ENCODE assay signal across 12 cellular contexts in the genomic region with DNA sequence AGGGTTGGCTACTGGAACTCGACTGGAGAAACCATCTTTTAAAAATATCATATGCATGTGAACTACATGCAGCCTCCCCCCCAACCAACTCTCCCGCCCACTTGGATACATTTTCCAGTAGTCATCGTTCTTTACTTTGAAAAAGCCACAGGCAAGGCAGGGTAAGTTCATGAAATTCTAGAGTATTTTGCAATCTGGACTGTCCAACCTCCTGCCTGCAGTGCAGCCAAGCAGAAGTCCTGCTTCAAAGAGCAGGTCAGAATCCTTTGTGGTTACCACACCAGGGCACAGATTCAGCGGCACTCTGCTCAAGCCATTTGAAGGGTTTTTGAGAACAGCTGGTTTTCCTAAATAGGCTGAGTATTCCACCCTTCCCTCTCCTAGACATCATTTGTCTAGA. TPM values are rescaled to one million over a fixed set of nuclear protein-coding genes. Genes with fewer than 3 reads are reported as not detected.
A peak's percentile ranks its signal among the peaks of the same experiment; 100 is the strongest.
DNase-seq lines count a peak whose midpoint lies in the region; ATAC-seq and TF ChIP-seq lines count a peak whose summit lies in the region.
"Had no signal": no experiment of that assay in that cellular context is flagged by ENCODE, and none has a peak within 500 bp of the region (broad histone marks: within the 10 kb centered on the region; RNA-seq: fewer than 3 reads in every experiment).

No MANE protein-coding gene starts in this region.

- H3K9me3 Mint-ChIP-seq in activated naive CD4-positive, alpha-beta T cell treated with anti-CD3 and anti-CD28 coated beads, Interleukin-2, amount 10 ng/mL, durations not matched to agents 7 days and 5 days = no peaks in the 10 kb centered on the region
- H3K9me3 Mint-ChIP-seq: activated naive CD8-positive, alpha-beta T cell treated with anti-CD3 and anti-CD28 coated beads for 36 hours had no signal

- peak; percentile 49 for DNase-seq in AG04449 (ENCODE audit: low read depth, low spot score)
- DNase-seq in HT1080 (ENCODE audit: low read depth) = peak; percentile 64
- DNase-seq in astrocyte of the cerebellum (ENCODE audit: low read depth) = peak; percentile 97
- DNase-seq in activated naive CD4-positive, alpha-beta T cell treated with anti-CD3 and anti-CD28 coated beads, Interleukin-2, amount 10 ng/mL, durations not matched to agents 7 days and 5 days = no peak
- DNase-seq in foreskin melanocyte = no peak
- DNase-seq: activated naive CD8-positive, alpha-beta T cell treated with anti-CD3 and anti-CD28 coated beads for 36 hours; NCI-H2081 treated with DMSO at 0.1 percent for 48 hours had no signal

- no peak overlapping the region for H3K4me3 Mint-ChIP-seq in activated naive CD4-positive, alpha-beta T cell treated with anti-CD3 and anti-CD28 coated beads, Interleukin-2, amount 10 ng/mL, durations not matched to agents 7 days and 5 days
- H3K4me3 Mint-ChIP-seq: activated naive CD8-positive, alpha-beta T cell treated with anti-CD3 and anti-CD28 coated beads for 36 hours had no signal

- no peaks in the 10 kb centered on the region for H3K9me3 ChIP-seq in liver (ENCODE audit: control insufficient read depth in 4 of 4, low read length in 3 of 4)
- H3K9me3 ChIP-seq: Caco-2 had no signal

- CTCF ChIA-PET in AG04449 (lab: Yijun Ruan, JAX) = interaction anchor here (4.1 to 5.9 kb wide), 2 partner anchors 9 to 11 kb away, joined by 31 to 33 read pairs; a partner anchor contains a TSS
- CTCF ChIA-PET in activated naive CD4-positive, alpha-beta T cell treated with anti-CD3 and anti-CD28 coated beads, Interleukin-2, amount 10 ng/mL, durations not matched to agents 7 days and 5 days (lab: Charles Lee) = interaction anchor here (1.3 kb wide), 1 partner anchor 11 kb away, joined by 4 read pairs; a partner anchor contains a TSS

- H3K27ac Mint-ChIP-seq in activated naive CD4-positive, alpha-beta T cell treated with anti-CD3 and anti-CD28 coated beads, Interleukin-2, amount 10 ng/mL, durations not matched to agents 7 days and 5 days = no peak overlapping the region
- H3K27ac Mint-ChIP-seq: activated naive CD8-positive, alpha-beta T cell treated with anti-CD3 and anti-CD28 coated beads for 36 hours had no signal

- no peaks in the 10 kb centered on the region for H3K4me1 Mint-ChIP-seq in activated naive CD4-positive, alpha-beta T cell treated with anti-CD3 and anti-CD28 coated beads, Interleukin-2, amount 10 ng/mL, durations not matched to agents 7 days and 5 days
- H3K4me1 Mint-ChIP-seq: activated naive CD8-positive, alpha-beta T cell treated with anti-CD3 and anti-CD28 coated beads for 36 hours had no signal

- H3K9ac ChIP-seq in liver (ENCODE audit: low read depth in 1 of 2, low read length in 2 of 2) = peak overlapping the region in 1 of 2 donors; percentile 44

- POLR2A ChIA-PET in AG04449 (lab: Yijun Ruan, JAX) = no interaction called here

- ATAC-seq in GM18873 (IDR thresholded peaks at IDR 0.05; ENCODE audit: low FRiP score, unreplicated experiment) = no peak
- no peak for ATAC-seq in HG03139 (IDR thresholded peaks at IDR 0.05; ENCODE audit: unreplicated experiment)

- H3K36me3 ChIP-seq in liver (ENCODE audit: control insufficient read depth in 4 of 4, insufficient read depth in 3 of 4, low read depth in 1 of 4, low read length in 3 of 4) = no peaks in the 10 kb centered on the region

- 31% methylated on average over 4 of the region's 4 CpGs for WGBS in liver

- TF ChIP-seq CTCF in AG04449 (IDR thresholded peaks at IDR 0.05; ENCODE audit: insufficient read depth, low read length, missing control alignments) (no peak), astrocyte of the cerebellum (IDR thresholded peaks at IDR 0.05; ENCODE audit: low read depth, low read length, missing control alignments) (no peak), liver (IDR thresholded peaks at IDR 0.05; ENCODE audit: low read depth, low read length, missing input control) (no peak)

- H3K27ac ChIP-seq in liver (ENCODE audit: low read depth in 1 of 2, low read length in 2 of 2) = peak overlapping the region; percentile 58 to 71

- H3K27me3 ChIP-seq in liver (ENCODE audit: control insufficient read depth in 4 of 4, insufficient read depth in 4 of 4, low read length in 3 of 4) = no peaks in the 10 kb centered on the region

- H3K36me3 Mint-ChIP-seq in activated naive CD4-positive, alpha-beta T cell treated with anti-CD3 and anti-CD28 coated beads, Interleukin-2, amount 10 ng/mL, durations not matched to agents 7 days and 5 days = no peaks in the 10 kb centered on the region
- H3K36me3 Mint-ChIP-seq: activated naive CD8-positive, alpha-beta T cell treated with anti-CD3 and anti-CD28 coated beads for 36 hours had no signal

- in situ Hi-C loops in astrocyte of the cerebellum (cut with HindIII; ENCODE audit: low sequenced_read_pairs) = loop anchor here (5.0 kb wide), 2 partner anchors 54 to 71 kb away; no protein-coding TSS in a partner anchor

- H3K27me3 Mint-ChIP-seq in activated naive CD4-positive, alpha-beta T cell treated with anti-CD3 and anti-CD28 coated beads, Interleukin-2, amount 10 ng/mL, durations not matched to agents 7 days and 5 days = peaks cover 18% of the 10 kb centered on the region

- H3K4me3 ChIP-seq in AG04449 (ENCODE audit: low read depth, low read length) (no peak overlapping the region), astrocyte of the cerebellum (ENCODE audit: low read depth, low read length) (no peak overlapping the region), liver (ENCODE audit: low read depth in 1 of 3, low read length in 3 of 3) (no peak overlapping the region)
- H3K4me3 ChIP-seq: skin epidermis had no signal

- peak; percentile 52 to 54 for TF ChIP-seq RAD21 in liver (IDR thresholded peaks at IDR 0.05)

- H3K4me1 ChIP-seq in liver (ENCODE audit: control insufficient read depth in 4 of 4, insufficient read depth in 4 of 4, low read length in 3 of 4) = peaks cover 6 to 30% (median 25%) of the 10 kb centered on the region in 4 donors
- H3K4me1 ChIP-seq: Caco-2 had no signal

TF ChIP-seq in liver, 16 proteins besides CTCF, POLR2A, EP300 and RAD21 (continues in another document):
- TF ChIP-seq HNF4A (conservative IDR thresholded peaks at IDR 0.05) (peak; percentile 100), EGR1 (IDR thresholded peaks at IDR 0.05; ENCODE audit: low read depth in 2 of 2) (peak in 1 of 2 donors; percentile 73), TAF1 (conservative IDR thresholded peaks at IDR 0.05) (no peak), GABPA (IDR thresholded peaks at IDR 0.05 in 1 of 2, conservative IDR thresholded peaks at IDR 0.05 in 1 of 2) (peak in 1 of 2 donors; percentile 43), HNF4G (IDR thresholded peaks at IDR 0.05) (peak; percentile 96), JUND (IDR thresholded peaks at IDR 0.05) (peak; percentile 86 to 96), RXRA (IDR thresholded peaks at IDR 0.05) (peak; percentile 89 to 97), SP1 (IDR thresholded peaks at IDR 0.05) (peak; percentile 95), FOXA1 (IDR thresholded peaks at IDR 0.05) (peak; percentile 79), YY1 (IDR thresholded peaks at IDR 0.05) (peak; percentile 91), FOXA2 (IDR thresholded peaks at IDR 0.05) (peak; percentile 70), NR2F2 (IDR thresholded peaks at IDR 0.05) (no peak)
- TF ChIP-seq, protein P1, sequence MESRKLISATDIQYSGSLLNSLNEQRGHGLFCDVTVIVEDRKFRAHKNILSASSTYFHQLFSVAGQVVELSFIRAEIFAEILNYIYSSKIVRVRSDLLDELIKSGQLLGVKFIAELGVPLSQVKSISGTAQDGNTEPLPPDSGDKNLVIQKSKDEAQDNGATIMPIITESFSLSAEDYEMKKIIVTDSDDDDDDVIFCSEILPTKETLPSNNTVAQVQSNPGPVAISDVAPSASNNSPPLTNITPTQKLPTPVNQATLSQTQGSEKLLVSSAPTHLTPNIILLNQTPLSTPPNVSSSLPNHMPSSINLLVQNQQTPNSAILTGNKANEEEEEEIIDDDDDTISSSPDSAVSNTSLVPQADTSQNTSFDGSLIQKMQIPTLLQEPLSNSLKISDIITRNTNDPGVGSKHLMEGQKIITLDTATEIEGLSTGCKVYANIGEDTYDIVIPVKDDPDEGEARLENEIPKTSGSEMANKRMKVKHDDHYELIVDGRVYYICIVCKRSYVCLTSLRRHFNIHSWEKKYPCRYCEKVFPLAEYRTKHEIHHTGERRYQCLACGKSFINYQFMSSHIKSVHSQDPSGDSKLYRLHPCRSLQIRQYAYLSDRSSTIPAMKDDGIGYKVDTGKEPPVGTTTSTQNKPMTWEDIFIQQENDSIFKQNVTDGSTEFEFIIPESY (IDR thresholded peaks at IDR 0.05) = peak; percentile 92
- TF ChIP-seq, protein P2, sequence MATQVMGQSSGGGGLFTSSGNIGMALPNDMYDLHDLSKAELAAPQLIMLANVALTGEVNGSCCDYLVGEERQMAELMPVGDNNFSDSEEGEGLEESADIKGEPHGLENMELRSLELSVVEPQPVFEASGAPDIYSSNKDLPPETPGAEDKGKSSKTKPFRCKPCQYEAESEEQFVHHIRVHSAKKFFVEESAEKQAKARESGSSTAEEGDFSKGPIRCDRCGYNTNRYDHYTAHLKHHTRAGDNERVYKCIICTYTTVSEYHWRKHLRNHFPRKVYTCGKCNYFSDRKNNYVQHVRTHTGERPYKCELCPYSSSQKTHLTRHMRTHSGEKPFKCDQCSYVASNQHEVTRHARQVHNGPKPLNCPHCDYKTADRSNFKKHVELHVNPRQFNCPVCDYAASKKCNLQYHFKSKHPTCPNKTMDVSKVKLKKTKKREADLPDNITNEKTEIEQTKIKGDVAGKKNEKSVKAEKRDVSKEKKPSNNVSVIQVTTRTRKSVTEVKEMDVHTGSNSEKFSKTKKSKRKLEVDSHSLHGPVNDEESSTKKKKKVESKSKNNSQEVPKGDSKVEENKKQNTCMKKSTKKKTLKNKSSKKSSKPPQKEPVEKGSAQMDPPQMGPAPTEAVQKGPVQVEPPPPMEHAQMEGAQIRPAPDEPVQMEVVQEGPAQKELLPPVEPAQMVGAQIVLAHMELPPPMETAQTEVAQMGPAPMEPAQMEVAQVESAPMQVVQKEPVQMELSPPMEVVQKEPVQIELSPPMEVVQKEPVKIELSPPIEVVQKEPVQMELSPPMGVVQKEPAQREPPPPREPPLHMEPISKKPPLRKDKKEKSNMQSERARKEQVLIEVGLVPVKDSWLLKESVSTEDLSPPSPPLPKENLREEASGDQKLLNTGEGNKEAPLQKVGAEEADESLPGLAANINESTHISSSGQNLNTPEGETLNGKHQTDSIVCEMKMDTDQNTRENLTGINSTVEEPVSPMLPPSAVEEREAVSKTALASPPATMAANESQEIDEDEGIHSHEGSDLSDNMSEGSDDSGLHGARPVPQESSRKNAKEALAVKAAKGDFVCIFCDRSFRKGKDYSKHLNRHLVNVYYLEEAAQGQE (IDR thresholded peaks at IDR 0.05) = peak; percentile 84
- TF ChIP-seq, protein P3, sequence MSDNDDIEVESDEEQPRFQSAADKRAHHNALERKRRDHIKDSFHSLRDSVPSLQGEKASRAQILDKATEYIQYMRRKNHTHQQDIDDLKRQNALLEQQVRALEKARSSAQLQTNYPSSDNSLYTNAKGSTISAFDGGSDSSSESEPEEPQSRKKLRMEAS (IDR thresholded peaks at IDR 0.05) = peak; percentile 94

RNA-seq across cellular contexts. Expression of a gene that starts 12.1 kb away (rescaled TPM):
- not detected in 2 replicates for total RNA-seq in HT1080 (2014; rRNA removed; shearing (Covaris generic))
- not detected in 2 replicates for polyA plus RNA-seq in HT1080 (2015; cell fraction: cytosol; rRNA removed)
- not detected in 2 replicates for polyA plus RNA-seq in HT1080 (2015; cell fraction: nucleus; rRNA removed)
- total RNA-seq in liver = under 1 TPM; 0.08 to 0.37 TPM
- polyA plus RNA-seq in liver = under 1 TPM in 1 of 2 donors, not detected in 1; 0.06 TPM
- total RNA-seq: activated naive CD8-positive, alpha-beta T cell treated with anti-CD3 and anti-CD28 coated beads for 36 hours had no signal

Comparison
In these comparisons a context has a peak if more than half of its experiments do, and no peak if none do; other contexts are left out.
1. DNase-seq: peak in AG04449 (single experiment), HT1080 (single experiment) and astrocyte of the cerebellum (single experiment); none in activated naive CD4-positive, alpha-beta T cell treated with anti-CD3 and anti-CD28 coated beads, Interleukin-2, amount 10 ng/mL, durations not matched to agents 7 days and 5 days (single experiment) and foreskin melanocyte (single experiment).